ENCODE assay signal across 1 cellular context in the genomic region with DNA sequence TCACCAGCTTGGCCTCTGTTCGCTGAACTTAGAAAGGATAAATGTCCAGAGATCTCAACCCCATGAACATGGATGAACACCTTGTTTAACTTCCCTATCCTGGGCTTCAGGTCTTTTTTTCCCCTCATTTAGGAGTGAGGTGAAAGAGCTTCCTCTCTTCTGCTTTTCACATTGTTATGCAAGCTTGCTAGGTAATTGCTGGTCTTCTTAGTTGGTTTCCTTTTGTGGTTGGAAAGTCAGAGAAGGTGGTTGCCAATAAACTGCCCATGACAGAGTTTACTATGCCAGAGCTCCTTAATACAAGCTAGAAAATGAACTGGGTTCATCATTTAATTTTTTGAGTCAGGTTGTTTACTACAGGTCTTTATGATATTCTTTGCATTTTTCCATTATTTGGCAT.
A peak's percentile ranks its signal among the peaks of the same experiment; 100 is the strongest.
TF ChIP-seq lines count a peak whose summit lies in the region.

No MANE protein-coding gene starts in this region.

TF ChIP-seq in GM23338, 12 proteins besides CTCF, POLR2A, EP300 and RAD21:
- TF ChIP-seq, protein P1, sequence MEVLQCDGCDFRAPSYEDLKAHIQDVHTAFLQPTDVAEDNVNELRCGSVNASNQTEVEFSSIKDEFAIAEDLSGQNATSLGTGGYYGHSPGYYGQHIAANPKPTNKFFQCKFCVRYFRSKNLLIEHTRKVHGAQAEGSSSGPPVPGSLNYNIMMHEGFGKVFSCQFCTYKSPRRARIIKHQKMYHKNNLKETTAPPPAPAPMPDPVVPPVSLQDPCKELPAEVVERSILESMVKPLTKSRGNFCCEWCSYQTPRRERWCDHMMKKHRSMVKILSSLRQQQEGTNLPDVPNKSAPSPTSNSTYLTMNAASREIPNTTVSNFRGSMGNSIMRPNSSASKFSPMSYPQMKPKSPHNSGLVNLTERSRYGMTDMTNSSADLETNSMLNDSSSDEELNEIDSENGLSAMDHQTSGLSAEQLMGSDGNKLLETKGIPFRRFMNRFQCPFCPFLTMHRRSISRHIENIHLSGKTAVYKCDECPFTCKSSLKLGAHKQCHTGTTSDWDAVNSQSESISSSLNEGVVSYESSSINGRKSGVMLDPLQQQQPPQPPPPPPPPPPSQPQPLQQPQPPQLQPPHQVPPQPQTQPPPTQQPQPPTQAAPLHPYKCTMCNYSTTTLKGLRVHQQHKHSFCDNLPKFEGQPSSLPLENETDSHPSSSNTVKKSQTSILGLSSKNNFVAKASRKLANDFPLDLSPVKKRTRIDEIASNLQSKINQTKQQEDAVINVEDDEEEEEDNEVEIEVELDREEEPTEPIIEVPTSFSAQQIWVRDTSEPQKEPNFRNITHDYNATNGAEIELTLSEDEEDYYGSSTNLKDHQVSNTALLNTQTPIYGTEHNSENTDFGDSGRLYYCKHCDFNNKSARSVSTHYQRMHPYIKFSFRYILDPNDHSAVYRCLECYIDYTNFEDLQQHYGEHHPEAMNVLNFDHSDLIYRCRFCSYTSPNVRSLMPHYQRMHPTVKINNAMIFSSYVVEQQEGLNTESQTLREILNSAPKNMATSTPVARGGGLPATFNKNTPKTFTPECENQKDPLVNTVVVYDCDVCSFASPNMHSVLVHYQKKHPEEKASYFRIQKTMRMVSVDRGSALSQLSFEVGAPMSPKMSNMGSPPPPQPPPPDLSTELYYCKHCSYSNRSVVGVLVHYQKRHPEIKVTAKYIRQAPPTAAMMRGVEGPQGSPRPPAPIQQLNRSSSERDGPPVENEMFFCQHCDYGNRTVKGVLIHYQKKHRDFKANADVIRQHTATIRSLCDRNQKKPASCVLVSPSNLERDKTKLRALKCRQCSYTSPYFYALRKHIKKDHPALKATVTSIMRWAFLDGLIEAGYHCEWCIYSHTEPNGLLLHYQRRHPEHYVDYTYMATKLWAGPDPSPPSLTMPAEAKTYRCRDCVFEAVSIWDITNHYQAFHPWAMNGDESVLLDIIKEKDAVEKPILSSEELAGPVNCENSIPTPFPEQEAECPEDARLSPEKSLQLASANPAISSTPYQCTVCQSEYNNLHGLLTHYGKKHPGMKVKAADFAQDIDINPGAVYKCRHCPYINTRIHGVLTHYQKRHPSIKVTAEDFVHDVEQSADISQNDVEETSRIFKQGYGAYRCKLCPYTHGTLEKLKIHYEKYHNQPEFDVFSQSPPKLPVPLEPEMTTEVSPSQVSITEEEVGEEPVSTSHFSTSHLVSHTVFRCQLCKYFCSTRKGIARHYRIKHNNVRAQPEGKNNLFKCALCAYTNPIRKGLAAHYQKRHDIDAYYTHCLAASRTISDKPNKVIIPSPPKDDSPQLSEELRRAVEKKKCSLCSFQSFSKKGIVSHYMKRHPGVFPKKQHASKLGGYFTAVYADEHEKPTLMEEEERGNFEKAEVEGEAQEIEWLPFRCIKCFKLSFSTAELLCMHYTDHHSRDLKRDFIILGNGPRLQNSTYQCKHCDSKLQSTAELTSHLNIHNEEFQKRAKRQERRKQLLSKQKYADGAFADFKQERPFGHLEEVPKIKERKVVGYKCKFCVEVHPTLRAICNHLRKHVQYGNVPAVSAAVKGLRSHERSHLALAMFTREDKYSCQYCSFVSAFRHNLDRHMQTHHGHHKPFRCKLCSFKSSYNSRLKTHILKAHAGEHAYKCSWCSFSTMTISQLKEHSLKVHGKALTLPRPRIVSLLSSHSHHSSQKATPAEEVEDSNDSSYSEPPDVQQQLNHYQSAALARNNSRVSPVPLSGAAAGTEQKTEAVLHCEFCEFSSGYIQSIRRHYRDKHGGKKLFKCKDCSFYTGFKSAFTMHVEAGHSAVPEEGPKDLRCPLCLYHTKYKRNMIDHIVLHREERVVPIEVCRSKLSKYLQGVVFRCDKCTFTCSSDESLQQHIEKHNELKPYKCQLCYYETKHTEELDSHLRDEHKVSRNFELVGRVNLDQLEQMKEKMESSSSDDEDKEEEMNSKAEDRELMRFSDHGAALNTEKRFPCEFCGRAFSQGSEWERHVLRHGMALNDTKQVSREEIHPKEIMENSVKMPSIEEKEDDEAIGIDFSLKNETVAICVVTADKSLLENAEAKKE (CRISPR knock-in tag; IDR thresholded peaks at IDR 0.05): peak; percentile 97
- no peak for TF ChIP-seq JUNB (IDR thresholded peaks at IDR 0.05; ENCODE audit: unreplicated experiment)
